23 cellular contexts compared by ENCODE assay signal in the genomic region with DNA sequence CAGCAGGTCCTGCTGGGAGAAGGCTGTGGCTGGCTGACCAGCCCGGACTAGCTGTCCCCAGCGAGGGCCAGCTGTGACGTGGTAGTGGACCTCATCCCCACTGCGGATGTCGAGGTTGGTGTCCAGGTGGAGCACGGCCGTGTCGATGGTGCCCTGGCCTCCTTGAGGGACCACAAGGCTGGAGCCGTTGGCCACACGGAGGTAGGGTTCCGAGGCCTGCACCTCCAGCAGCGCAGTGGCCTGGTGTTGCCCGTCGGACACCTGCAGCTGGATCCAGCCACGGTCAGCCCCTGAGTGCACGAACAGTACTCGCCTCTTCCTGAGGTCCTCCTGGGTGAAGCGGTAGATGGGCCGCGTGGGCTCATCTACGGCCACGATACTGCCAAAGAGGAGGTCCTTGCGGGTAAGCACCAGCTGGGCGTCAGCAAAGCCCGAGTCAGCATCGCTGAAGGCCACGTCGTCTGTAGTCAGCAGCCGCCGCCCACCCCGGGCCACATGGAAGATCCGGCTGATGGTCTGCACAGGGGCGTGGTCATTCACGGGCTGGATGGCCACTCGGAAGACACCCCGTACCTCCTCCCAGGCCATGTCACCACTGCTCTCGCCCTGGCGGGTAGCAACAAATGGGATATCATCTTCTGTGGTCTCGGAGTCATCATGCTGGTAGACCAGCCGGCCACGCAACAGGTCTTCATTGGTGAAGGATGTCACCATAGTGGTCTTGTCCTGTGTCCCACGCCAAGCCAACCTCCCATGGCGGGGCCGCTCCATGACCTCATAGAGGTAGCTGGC. TPM values are rescaled to one million over a fixed set of nuclear protein-coding genes. Genes with fewer than 3 reads are reported as not detected.
A peak's percentile ranks its signal among the peaks of the same experiment; 100 is the strongest.
DNase-seq lines count a peak whose midpoint lies in the region; FAIRE-seq and TF ChIP-seq lines count a peak whose summit lies in the region.
"Had no signal": no experiment of that assay in that cellular context is flagged by ENCODE, and none has a peak within 500 bp of the region (broad histone marks: within the 10 kb centered on the region; RNA-seq: fewer than 3 reads in every experiment).

No MANE protein-coding gene starts in this region.

- H3K4me1 Mint-ChIP-seq in astrocyte (ENCODE audit: low read depth, unreplicated experiment) (peaks cover 9% of the 10 kb centered on the region), endothelial cell (ENCODE audit: unreplicated experiment) (no peaks in the 10 kb centered on the region)
- H3K4me1 Mint-ChIP-seq in activated CD4-positive, alpha-beta memory T cell treated with anti-CD3 and anti-CD28 coated beads, Interleukin-2, amount 10 ng/mL, durations not matched to agents 7 days and 5 days: no peaks in the 10 kb centered on the region

- H2BK5ac ChIP-seq in neuronal stem cell (ENCODE audit: low read length): no peak overlapping the region

- peak overlapping the region; percentile 55 for H3K23ac ChIP-seq in neuronal stem cell (ENCODE audit: low read depth, low read length, poor library complexity)

- no peak overlapping the region for H4K8ac ChIP-seq in neuronal stem cell (ENCODE audit: low read depth, low read length)

- peak overlapping the region; percentile 47 for H3K14ac ChIP-seq in neuronal stem cell (ENCODE audit: low read length)

- H3K27ac Mint-ChIP-seq in astrocyte (ENCODE audit: unreplicated experiment) (peak overlapping the region; percentile 41), endothelial cell (ENCODE audit: unreplicated experiment) (peak overlapping the region; percentile 45)
- H3K27ac Mint-ChIP-seq in activated CD4-positive, alpha-beta memory T cell treated with anti-CD3 and anti-CD28 coated beads, Interleukin-2, amount 10 ng/mL, durations not matched to agents 7 days and 5 days: no peak overlapping the region
- H3K27ac Mint-ChIP-seq: CD4-positive, alpha-beta T cell had no signal

- no peak overlapping the region for H3K4me3 ChIP-seq in astrocyte (ENCODE audit: insufficient read depth, low read depth, low read length)
- no peak overlapping the region for H3K4me3 ChIP-seq in neuronal stem cell (ENCODE audit: low read length in 2 of 2)
- no peak overlapping the region for H3K4me3 ChIP-seq in tibial artery
- H3K4me3 ChIP-seq: BLaER1 treated with 17β-estradiol and CSF1 and Interleukin-3, amounts not matched to agents 10 nM and 100 nM had no signal

- no peak for DNase-seq in astrocyte (ENCODE audit: low read depth)
- DNase-seq in endothelial cell (ENCODE audit: low spot score): no peak
- DNase-seq in neuronal stem cell (ENCODE audit: low spot score): no peak
- DNase-seq in tibial artery: no peak
- no peak for DNase-seq in activated CD4-positive, alpha-beta memory T cell treated with anti-CD3 and anti-CD28 coated beads, Interleukin-2, amount 10 ng/mL, durations not matched to agents 7 days and 5 days
- DNase-seq in islet precursor cell: no peak
- DNase-seq in glomerular visceral epithelial cell (ENCODE audit: extremely low spot score): no peak
- DNase-seq: CD4-positive, alpha-beta T cell; DMS53; IMR-90; MM.1S; NCI-H1417; NCI-H1694; NCI-H2081 treated with DMSO at 0.1 percent for 48 hours; NCI-H2171; NCI-H226; NCI-H510A; NCI-H69; RPMI8226; SHP77 had no signal

- peak overlapping the region; percentile 96 for H2AK5ac ChIP-seq in neuronal stem cell (ENCODE audit: low read depth, low read length)

- no peak overlapping the region for H3K4me3 Mint-ChIP-seq in astrocyte (ENCODE audit: unreplicated experiment)
- no peak overlapping the region for H3K4me3 Mint-ChIP-seq in endothelial cell (ENCODE audit: unreplicated experiment)
- H3K4me3 Mint-ChIP-seq in activated CD4-positive, alpha-beta memory T cell treated with anti-CD3 and anti-CD28 coated beads, Interleukin-2, amount 10 ng/mL, durations not matched to agents 7 days and 5 days: no peak overlapping the region
- H3K4me3 Mint-ChIP-seq: CD4-positive, alpha-beta T cell had no signal

- H3K9ac ChIP-seq in astrocyte (ENCODE audit: low read length) (no peak overlapping the region), neuronal stem cell (ENCODE audit: low read depth, low read length, poor library complexity) (no peak overlapping the region)
- H3K9ac ChIP-seq: BLaER1 treated with 17β-estradiol and CSF1 and Interleukin-3, amounts not matched to agents 10 nM and 100 nM; KMS-11 had no signal

- TF ChIP-seq CTCF in astrocyte (IDR thresholded peaks at IDR 0.05; ENCODE audit: insufficient read depth, low read depth, low read length) (no peak), endothelial cell (IDR thresholded peaks at IDR 0.05; ENCODE audit: unreplicated experiment) (no peak), tibial artery (IDR thresholded peaks at IDR 0.05) (no peak)

- no peak overlapping the region for H3K4me2 ChIP-seq in astrocyte (ENCODE audit: low read length)
- H3K4me2 ChIP-seq in neuronal stem cell (ENCODE audit: insufficient read depth, low read length, poor library complexity, severe bottlenecking): no peak overlapping the region
- H3K4me2 ChIP-seq: BLaER1 treated with 17β-estradiol and CSF1 and Interleukin-3, amounts not matched to agents 10 nM and 100 nM; KMS-11 had no signal

- H4K20me1 ChIP-seq in astrocyte (ENCODE audit: insufficient read depth, low read length): peaks cover 25% of the 10 kb centered on the region

- H3K27me3 ChIP-seq in astrocyte (ENCODE audit: insufficient read depth, low read length) (no peaks in the 10 kb centered on the region), neuronal stem cell (ENCODE audit: control insufficient read depth in 3 of 3, insufficient read depth in 3 of 3, low read depth in 1 of 3, low read length in 3 of 3) (no peaks in the 10 kb centered on the region), tibial artery (no peaks in the 10 kb centered on the region)
- H3K27me3 ChIP-seq: BLaER1 treated with 17β-estradiol and CSF1 and Interleukin-3, amounts not matched to agents 10 nM and 100 nM had no signal

- H3K4ac ChIP-seq in neuronal stem cell (ENCODE audit: low read length): no peak overlapping the region

- FAIRE-seq in astrocyte (lab: Jason Lieb, UNC): no peak
- FAIRE-seq: A204.1 had no signal

- no peak overlapping the region for H4K91ac ChIP-seq in neuronal stem cell (ENCODE audit: low read depth, low read length, poor library complexity)

- no peak overlapping the region for H3K18ac ChIP-seq in neuronal stem cell (ENCODE audit: low read length)

- H3K36me3 ChIP-seq in astrocyte (ENCODE audit: insufficient read depth, low read length) (peaks cover 17% of the 10 kb centered on the region), neuronal stem cell (replicated peaks in 1 of 2; ENCODE audit: control insufficient read depth in 2 of 2, insufficient read depth in 2 of 2, low read length in 2 of 2) (no peaks in the 10 kb centered on the region), tibial artery (peaks cover 83 to 97% (median 91%) of the 10 kb centered on the region in 3 donors)
- H3K36me3 ChIP-seq: BLaER1 treated with 17β-estradiol and CSF1 and Interleukin-3, amounts not matched to agents 10 nM and 100 nM had no signal

- POLR2A ChIA-PET in activated CD4-positive, alpha-beta memory T cell treated with anti-CD3 and anti-CD28 coated beads, Interleukin-2, amount 10 ng/mL, durations not matched to agents 7 days and 5 days (lab: Charles Lee): interaction anchor here (0.6 kb wide), 1 partner anchor 241 kb away, joined by 3 read pairs; no protein-coding TSS in a partner anchor

- intact Hi-C loops in tibial artery (cut with DNase I; ENCODE audit: low total_unique reads): no loop called here

- H3K27me3 Mint-ChIP-seq in astrocyte (ENCODE audit: low read depth, unreplicated experiment): peaks cover 2% of the 10 kb centered on the region
- H3K27me3 Mint-ChIP-seq in endothelial cell (ENCODE audit: unreplicated experiment): peaks cover 11% of the 10 kb centered on the region
- peaks cover 5% of the 10 kb centered on the region for H3K27me3 Mint-ChIP-seq in activated CD4-positive, alpha-beta memory T cell treated with anti-CD3 and anti-CD28 coated beads, Interleukin-2, amount 10 ng/mL, durations not matched to agents 7 days and 5 days

- CTCF ChIA-PET in activated CD4-positive, alpha-beta memory T cell treated with anti-CD3 and anti-CD28 coated beads, Interleukin-2, amount 10 ng/mL, durations not matched to agents 7 days and 5 days (lab: Charles Lee): no interaction called here

- no peaks in the 10 kb centered on the region for H3K79me2 ChIP-seq in astrocyte (ENCODE audit: insufficient read depth, low read length)

- H3K9me3 Mint-ChIP-seq in astrocyte (ENCODE audit: unreplicated experiment) (no peaks in the 10 kb centered on the region), endothelial cell (ENCODE audit: unreplicated experiment) (no peaks in the 10 kb centered on the region)
- H3K9me3 Mint-ChIP-seq in activated CD4-positive, alpha-beta memory T cell treated with anti-CD3 and anti-CD28 coated beads, Interleukin-2, amount 10 ng/mL, durations not matched to agents 7 days and 5 days: no peaks in the 10 kb centered on the region
- H3K9me3 Mint-ChIP-seq: CD4-positive, alpha-beta T cell had no signal

- H3K36me3 Mint-ChIP-seq in astrocyte (ENCODE audit: low read depth, unreplicated experiment) (peaks cover 15% of the 10 kb centered on the region), endothelial cell (ENCODE audit: low read depth, unreplicated experiment) (no peaks in the 10 kb centered on the region)
- no peaks in the 10 kb centered on the region for H3K36me3 Mint-ChIP-seq in activated CD4-positive, alpha-beta memory T cell treated with anti-CD3 and anti-CD28 coated beads, Interleukin-2, amount 10 ng/mL, durations not matched to agents 7 days and 5 days (ENCODE audit: low read depth)

- peak overlapping the region; percentile 85 for H2BK15ac ChIP-seq in neuronal stem cell (ENCODE audit: low read length)

- WGBS in neuronal stem cell (ENCODE audit: extremely low coverage in 2 of 2, insufficient read length in 2 of 2, insufficient replicate concordance in 1 of 2), 2 donors: no CpG with 5 or more reads among the region's 44 CpGs

- H3K4me1 ChIP-seq in astrocyte (ENCODE audit: insufficient read depth, low read length) (no peaks in the 10 kb centered on the region), neuronal stem cell (ENCODE audit: control insufficient read depth in 2 of 2, insufficient read depth in 1 of 2, low read depth in 1 of 2, low read length in 2 of 2) (peaks cover 0 to 4% of the 10 kb centered on the region in 2 donors), tibial artery (peaks cover 0 to 38% (median 25%) of the 10 kb centered on the region in 4 donors)

- no peak overlapping the region for H2AFZ ChIP-seq in astrocyte (ENCODE audit: low read depth, low read length)
- no peak overlapping the region for H2AFZ ChIP-seq in neuronal stem cell (ENCODE audit: low read length)

- no peak overlapping the region for H3K27ac ChIP-seq in astrocyte (ENCODE audit: low read depth, low read length)
- no peak overlapping the region for H3K27ac ChIP-seq in neuronal stem cell (replicated peaks; ENCODE audit: low read length)
- H3K27ac ChIP-seq in tibial artery: peak overlapping the region; percentile 51 to 67
- H3K27ac ChIP-seq: BLaER1 treated with 17β-estradiol and CSF1 and Interleukin-3, amounts not matched to agents 10 nM and 100 nM; KMS-11 had no signal

- no peak overlapping the region for H2BK120ac ChIP-seq in neuronal stem cell (ENCODE audit: low read depth, low read length)

- no peaks in the 10 kb centered on the region for H3K9me3 ChIP-seq in astrocyte (ENCODE audit: insufficient read depth, low read depth, low read length)
- no peaks in the 10 kb centered on the region for H3K9me3 ChIP-seq in neuronal stem cell (replicated peaks in 1 of 2; ENCODE audit: control insufficient read depth in 2 of 2, insufficient read depth in 1 of 2, low read depth in 1 of 2, low read length in 2 of 2)
- no peaks in the 10 kb centered on the region for H3K9me3 ChIP-seq in tibial artery
- H3K9me3 ChIP-seq: BLaER1 treated with 17β-estradiol and CSF1 and Interleukin-3, amounts not matched to agents 10 nM and 100 nM had no signal

- H2BK12ac ChIP-seq in neuronal stem cell (ENCODE audit: low read length): peak overlapping the region; percentile 73

- no peaks in the 10 kb centered on the region for H3K79me1 ChIP-seq in neuronal stem cell (ENCODE audit: low read depth, low read length)

RNA-seq across cellular contexts. Expression of a gene that starts 25.0 kb away (rescaled TPM):
- total RNA-seq in astrocyte (26.9 and 47.8 TPM in 2 replicates), endothelial cell (ENCODE audit: unreplicated experiment) (0.18 TPM)
- 0.11 TPM for polyA plus RNA-seq in neuronal stem cell (2013, experiment 1 of 2)
- polyA plus RNA-seq in neuronal stem cell (2013, experiment 2 of 2): 0.10 TPM
- total RNA-seq in activated CD4-positive, alpha-beta memory T cell treated with anti-CD3 and anti-CD28 coated beads, Interleukin-2, amount 10 ng/mL, durations not matched to agents 7 days and 5 days: not detected
- total RNA-seq: CD4-positive, alpha-beta T cell had no signal

RNA-seq across cellular contexts. Expression of a gene that starts 40.0 kb away (rescaled TPM):
- total RNA-seq in astrocyte: 22.3 and 25.6 TPM in 2 replicates
- 17.3 TPM for total RNA-seq in endothelial cell (ENCODE audit: unreplicated experiment)
- polyA plus RNA-seq in neuronal stem cell (2013, experiment 1 of 2): 9.8 TPM
- 10.7 TPM for polyA plus RNA-seq in neuronal stem cell (2013, experiment 2 of 2)
- 1 to 10 TPM; 1.8 to 1.9 TPM for total RNA-seq in activated CD4-positive, alpha-beta memory T cell treated with anti-CD3 and anti-CD28 coated beads, Interleukin-2, amount 10 ng/mL, durations not matched to agents 7 days and 5 days

RNA-seq across cellular contexts. Expression of a gene that starts 47.7 kb away (rescaled TPM):
- total RNA-seq in astrocyte: 43.9 and 48.4 TPM in 2 replicates
- 33.5 TPM for total RNA-seq in endothelial cell (ENCODE audit: unreplicated experiment)
- 51.8 TPM for polyA plus RNA-seq in neuronal stem cell (2013, experiment 1 of 2)
- polyA plus RNA-seq in neuronal stem cell (2013, experiment 2 of 2): 51.5 TPM
- 10 to 100 TPM; 72.3 to 75.5 TPM for total RNA-seq in activated CD4-positive, alpha-beta memory T cell treated with anti-CD3 and anti-CD28 coated beads, Interleukin-2, amount 10 ng/mL, durations not matched to agents 7 days and 5 days

Comparison
In these comparisons a context has a peak if more than half of its experiments do, and no peak if none do; other contexts are left out.
1. H3K27ac ChIP-seq: peak in tibial artery (2 of 2); none in astrocyte (single experiment) and neuronal stem cell (single experiment).
2. RNA of a gene that starts 25.0 kb away (total RNA-seq): 26.9 to 47.8 TPM in astrocyte; 0.18 TPM in endothelial cell (single experiment) and not detected in activated CD4-positive, alpha-beta memory T cell treated with anti-CD3 and anti-CD28 coated beads, Interleukin-2, amount 10 ng/mL, durations not matched to agents 7 days and 5 days; every median in the first group is over 10 times any median in the second.